ENCODE assay signal across 8 cellular contexts in genomic region chr22:26658161-26658560, GRCh38. TPM values are rescaled to one million over a fixed set of nuclear protein-coding genes. Genes with fewer than 3 reads are reported as not detected.
DNase-seq lines count a peak whose midpoint lies in the region; ATAC-seq and TF ChIP-seq lines count a peak whose summit lies in the region.

No MANE protein-coding gene starts in this region.

- no peak for ATAC-seq in HG02610 (IDR thresholded peaks at IDR 0.05; ENCODE audit: unreplicated experiment)
- ATAC-seq in HG03520 (IDR thresholded peaks at IDR 0.05; ENCODE audit: unreplicated experiment): no peak

- peak overlapping the region in 2 of 3 donors; percentile 30 to 57 for H3K4me3 ChIP-seq in breast epithelium
- no peak overlapping the region for H3K4me3 ChIP-seq in uterus

- H3K27me3 Mint-ChIP-seq in IgD-negative memory B cell (peaks cover 8% of the 10 kb centered on the region), nephron (ENCODE audit: low read depth) (peaks cover 74% of the 10 kb centered on the region)

- DNase-seq in COLO668 (lab: John Stamatoyannopoulos, UW; ENCODE audit: unreplicated experiment) (peak; percentile 36), breast epithelium (ENCODE audit: low spot score in 2 of 2) (no peak), RKO (ENCODE audit: low spot score) (no peak), uterus (no peak)

- H3K9me3 ChIP-seq in breast epithelium: no peaks in the 10 kb centered on the region
- H3K9me3 ChIP-seq in uterus: no peaks in the 10 kb centered on the region

- peaks cover 0 to 3% of the 10 kb centered on the region in 2 donors for H3K4me1 ChIP-seq in breast epithelium
- H3K4me1 ChIP-seq in uterus: peaks cover 2 to 7% of the 10 kb centered on the region in 2 donors

- TF ChIP-seq CTCF in breast epithelium (IDR thresholded peaks at IDR 0.05) (no peak), nephron (IDR thresholded peaks at IDR 0.05; ENCODE audit: unreplicated experiment in 3 of 3) (no peak), uterus (IDR thresholded peaks at IDR 0.05) (no peak)

- H3K27ac ChIP-seq in breast epithelium (no peak overlapping the region), uterus (no peak overlapping the region)

- intact Hi-C loops in breast epithelium (cut with DNase I; ENCODE audit: low total_unique reads) (no loop called here), uterus (cut with DNase I; ENCODE audit: low total_unique reads) (no loop called here)

- H3K27me3 ChIP-seq in breast epithelium: peaks cover 2 to 35% of the 10 kb centered on the region in 2 donors
- peaks cover 15 to 17% of the 10 kb centered on the region in 2 donors for H3K27me3 ChIP-seq in uterus

- TF ChIP-seq POLR2A in breast epithelium (IDR thresholded peaks at IDR 0.05): no peak
- no peak for TF ChIP-seq POLR2A in uterus (IDR thresholded peaks at IDR 0.05)

- H3K36me3 ChIP-seq in breast epithelium (no peaks in the 10 kb centered on the region), uterus (no peaks in the 10 kb centered on the region)

- no peaks in the 10 kb centered on the region for H3K36me3 Mint-ChIP-seq in IgD-negative memory B cell
- H3K36me3 Mint-ChIP-seq in nephron (ENCODE audit: low read depth): no peaks in the 10 kb centered on the region

- H3K9me3 Mint-ChIP-seq in IgD-negative memory B cell (no peaks in the 10 kb centered on the region), nephron (no peaks in the 10 kb centered on the region)

- H3K4me1 Mint-ChIP-seq in IgD-negative memory B cell: peaks cover 19 to 45% (median 32%) of the 10 kb centered on the region in 3 donors
- peaks cover 19% of the 10 kb centered on the region for H3K4me1 Mint-ChIP-seq in nephron

- H3K4me3 Mint-ChIP-seq in IgD-negative memory B cell (peak overlapping the region; percentile 89 to 95 (median 93)), nephron (peak overlapping the region; percentile 67 to 79 (median 77))

- peak overlapping the region in 2 of 3 donors; percentile 40 to 63 for H3K27ac Mint-ChIP-seq in IgD-negative memory B cell
- no peak overlapping the region for H3K27ac Mint-ChIP-seq in nephron

RNA-seq across cellular contexts. Expression of gene MIAT, which starts 0.8 kb away (rescaled TPM):
- 0.93 TPM for polyA plus RNA-seq in IgD-negative memory B cell
- total RNA-seq in breast epithelium (1 to 10 TPM in 2 of 3 donors, under 1 TPM in 1; 0.80 to 2.3 (median 1.9) TPM), uterus (1 to 10 TPM in 3 of 4 donors, under 1 TPM in 1; 0.51 to 5.3 (median 3.1) TPM)

RNA-seq across cellular contexts. Expression of gene CRYBA4, which starts 36.4 kb away (rescaled TPM):
- not detected for polyA plus RNA-seq in IgD-negative memory B cell
- total RNA-seq in breast epithelium (not detected), uterus (not detected)

RNA-seq across cellular contexts. Expression of gene CRYBB1, which starts 40.3 kb away (rescaled TPM):
- 1.0 TPM for polyA plus RNA-seq in IgD-negative memory B cell
- total RNA-seq in breast epithelium (1 to 10 TPM in 1 of 3 donors, not detected in 2; 2.6 TPM), uterus (1 to 10 TPM in 1 of 4 donors, under 1 TPM in 1, not detected in 2; 0.55 to 4.1 TPM)

Comparison
In these comparisons a context has a peak if more than half of its experiments do, and no peak if none do; other contexts are left out.
1. H3K27ac Mint-ChIP-seq: peak in IgD-negative memory B cell (2 of 3); none in nephron (0 of 3).
2. H3K4me3 ChIP-seq: peak in breast epithelium (2 of 3); none in uterus (0 of 2).